In the genomic region with DNA sequence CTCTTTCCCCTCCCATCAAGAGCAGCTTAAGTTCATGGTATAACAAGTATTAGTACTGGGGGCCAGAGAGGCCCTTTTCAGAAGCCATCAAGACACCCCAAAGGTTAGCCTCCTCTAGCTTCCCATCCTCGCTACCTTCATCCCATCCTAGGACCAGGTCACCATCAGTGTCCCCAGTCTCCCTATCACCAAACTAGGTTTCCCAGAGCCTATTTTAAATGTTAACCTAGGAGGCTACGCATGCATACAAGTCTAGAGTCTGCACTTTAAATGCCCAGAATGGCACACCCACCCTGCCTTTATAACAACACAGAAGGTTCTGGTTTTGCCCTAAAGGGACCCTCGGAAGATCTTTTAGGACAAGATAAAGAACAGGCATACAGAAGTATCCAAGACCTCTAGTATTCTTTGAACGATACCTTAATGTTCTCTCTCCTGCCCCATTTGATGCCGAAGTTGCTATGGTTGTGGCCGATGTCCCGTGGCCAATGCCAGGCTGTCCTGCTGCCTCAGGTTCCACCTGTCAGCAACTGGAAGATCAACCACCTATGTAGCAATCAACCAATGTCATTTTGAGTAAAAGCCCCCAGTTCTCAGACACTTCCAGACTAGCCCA, we compare ENCODE assay signal across 17 cellular contexts. TPM values are rescaled to one million over a fixed set of nuclear protein-coding genes. Genes with fewer than 3 reads are reported as not detected.
DNase-seq lines count a peak whose midpoint lies in the region; ATAC-seq, FAIRE-seq and TF ChIP-seq lines count a peak whose summit lies in the region.
"Had no signal": no experiment of that assay in that cellular context is flagged by ENCODE, and none has a peak within 500 bp of the region (broad histone marks: within the 10 kb centered on the region; RNA-seq: fewer than 3 reads in every experiment).

No MANE protein-coding gene starts in this region.

- H3K9me3 Mint-ChIP-seq in progenitor cell of endocrine pancreas (ENCODE audit: low read depth) (no peaks in the 10 kb centered on the region), MCF 10A (ENCODE audit: unreplicated experiment) (no peaks in the 10 kb centered on the region)
- H3K9me3 Mint-ChIP-seq: CD4-positive, alpha-beta T cell had no signal

- no peak for ATAC-seq in esophagus mucosa

- H3K36me3 Mint-ChIP-seq in progenitor cell of endocrine pancreas (ENCODE audit: insufficient read depth) (no peaks in the 10 kb centered on the region), MCF 10A (ENCODE audit: insufficient read depth, unreplicated experiment) (no peaks in the 10 kb centered on the region)

- CTCF ChIA-PET in MCF 10A (lab: Yijun Ruan, JAX) = interaction anchor here (0.9 to 1.1 kb wide), 2 partner anchors 10 to 11 kb away, joined by 3 read pairs; no protein-coding TSS in a partner anchor

- POLR2A ChIA-PET in MCF 10A (lab: Yijun Ruan, JAX) = no interaction called here

- TF ChIP-seq POLR2A in GM12891 (IDR thresholded peaks at IDR 0.05; ENCODE audit: low read depth, low read length) = no peak

- no peak overlapping the region for H3K4me3 ChIP-seq in coronary artery

- TF ChIP-seq CTCF in coronary artery (IDR thresholded peaks at IDR 0.05) (no peak), progenitor cell of endocrine pancreas (IDR thresholded peaks at IDR 0.05; ENCODE audit: unreplicated experiment) (no peak), MCF 10A (IDR thresholded peaks at IDR 0.05; ENCODE audit: unreplicated experiment) (no peak)

- H3K4me3 Mint-ChIP-seq in progenitor cell of endocrine pancreas (ENCODE audit: low read depth) (no peak overlapping the region), MCF 10A (ENCODE audit: unreplicated experiment) (no peak overlapping the region)
- H3K4me3 Mint-ChIP-seq: CD4-positive, alpha-beta T cell had no signal

- peak; percentile 31 for DNase-seq in activated effector memory CD4-positive, alpha-beta T cell treated with anti-CD3 and anti-CD28 coated beads, Interleukin-2, amount 50 U/mL, for 16 hours
- DNase-seq in activated effector memory CD4-positive, alpha-beta T cell treated with Interleukin-2 at 50 U/mL for 16 hours = no peak
- peak; percentile 12 for DNase-seq in GM12891 (ENCODE audit: insufficient read length, low spot score)
- DNase-seq in coronary artery (ENCODE audit: low spot score) = peak; percentile 70
- peak; percentile 6 for DNase-seq in progenitor cell of endocrine pancreas (ENCODE audit: low spot score, unreplicated experiment)
- DNase-seq in MCF 10A (ENCODE audit: unreplicated experiment) = no peak
- DNase-seq in NCI-H2107 treated with DMSO at 0.1 percent for 48 hours (lab: John Stamatoyannopoulos, UW; ENCODE audit: unreplicated experiment) = no peak
- DNase-seq: AML-193; CD4-positive, alpha-beta T cell; DMS53; NCI-H1417 treated with DMSO at 0.1 percent for 48 hours; NCI-H1930; NCI-H2171 treated with DMSO at 0.1 percent for 48 hours; NCI-H446 treated with DMSO at 0.1 percent for 48 hours; OCI-M1; RPMI8226 had no signal

- H3K27ac ChIP-seq in coronary artery = no peak overlapping the region

- peaks cover 7% of the 10 kb centered on the region for H3K27me3 Mint-ChIP-seq in progenitor cell of endocrine pancreas
- H3K27me3 Mint-ChIP-seq in MCF 10A (ENCODE audit: insufficient read depth, unreplicated experiment) = no peaks in the 10 kb centered on the region
- H3K27me3 Mint-ChIP-seq: CD4-positive, alpha-beta T cell had no signal

- FAIRE-seq in GM12891 (lab: Jason Lieb, UNC) = no peak

- no TSS peak for BruUV-seq in MCF 10A (replicated peaks; lab: Mats Ljungman, UMichigan)

- H3K27ac Mint-ChIP-seq in progenitor cell of endocrine pancreas = no peak overlapping the region
- H3K27ac Mint-ChIP-seq in MCF 10A (ENCODE audit: low read depth, unreplicated experiment) = no peak overlapping the region
- H3K27ac Mint-ChIP-seq: CD4-positive, alpha-beta T cell had no signal

- H3K4me1 Mint-ChIP-seq in progenitor cell of endocrine pancreas (ENCODE audit: low read depth) (peaks cover 7% of the 10 kb centered on the region), MCF 10A (ENCODE audit: insufficient read depth, unreplicated experiment) (no peaks in the 10 kb centered on the region)

- intact Hi-C loops in MCF 10A (cut with micrococcal nuclease) = no loop called here

TF ChIP-seq in GM12891, 5 proteins besides CTCF, POLR2A, EP300 and RAD21:
- TF ChIP-seq PAX5 (IDR thresholded peaks at IDR 0.05; ENCODE audit: insufficient read depth, low read length, severe bottlenecking) = no peak
- TF ChIP-seq POLR2AphosphoS5 (IDR thresholded peaks at IDR 0.05; ENCODE audit: low read depth, low read length) = no peak
- TF ChIP-seq TAF1 (IDR thresholded peaks at IDR 0.05; ENCODE audit: low read depth, low read length) = no peak
- no peak for TF ChIP-seq POU2F2 (IDR thresholded peaks at IDR 0.05; ENCODE audit: low read depth, low read length)

RNA-seq across cellular contexts. Expression of a gene that starts 2.2 kb away (rescaled TPM):
- not detected for polyA plus RNA-seq in GM12891 (2012; ENCODE audit: low read depth, missing spikeins)
- total RNA-seq in progenitor cell of endocrine pancreas (14.0 and 19.8 TPM in 2 replicates), esophagus mucosa (4.5 TPM), MCF 10A (2022) (not detected in 2 replicates)
- total RNA-seq: CD4-positive, alpha-beta T cell had no signal

RNA-seq across cellular contexts. Expression of a gene that starts 24.7 kb away (rescaled TPM):
- polyA plus RNA-seq in GM12891 (2012; ENCODE audit: low read depth, missing spikeins) = 0.08 TPM
- 1.8 and 2.8 TPM in 2 replicates for total RNA-seq in progenitor cell of endocrine pancreas
- 1.4 TPM for total RNA-seq in esophagus mucosa
- total RNA-seq in MCF 10A (2022) = 0.79 and 0.84 TPM in 2 replicates

Comparison
In these comparisons a context has a peak if more than half of its experiments do, and no peak if none do; other contexts are left out.
1. DNase-seq: peak in activated effector memory CD4-positive, alpha-beta T cell treated with anti-CD3 and anti-CD28 coated beads, Interleukin-2, amount 50 U/mL, for 16 hours (single experiment), GM12891 (single experiment), coronary artery (single experiment) and progenitor cell of endocrine pancreas (single experiment); none in activated effector memory CD4-positive, alpha-beta T cell treated with Interleukin-2 at 50 U/mL for 16 hours (single experiment), MCF 10A (single experiment) and NCI-H2107 treated with DMSO at 0.1 percent for 48 hours (single experiment).